Comparison of ENCODE assay signal across 1 cellular context in genomic region chr2:171687287-171688128, GRCh38.
A peak's percentile ranks its signal among the peaks of the same experiment; 100 is the strongest.
TF ChIP-seq lines count a peak whose summit lies in the region.

TSS of gene DYNC1I2 (plus strand) at chr2:171687469. CDS start at chr2:171690156, 2,687 bp downstream.

TF ChIP-seq in K562, 482 proteins besides CTCF, POLR2A, EP300 and RAD21 (continued from another document and continues in another):
- TF ChIP-seq THAP7 (CRISPR knock-in tag; IDR thresholded peaks at IDR 0.05) (peak; percentile 72; the same call in 1 of the 2 replicates), JUNB (CRISPR knock-in tag; conservative IDR thresholded peaks at IDR 0.05) (no peak), NFYB (IDR thresholded peaks at IDR 0.05; ENCODE audit: extremely low read depth, insufficient read length) (no peak), CREB1 (IDR thresholded peaks at IDR 0.05) (peak; percentile 92), CREB1 (CRISPR knock-in tag; IDR thresholded peaks at IDR 0.05) (peak; percentile 80), NELFE (IDR thresholded peaks at IDR 0.05; ENCODE audit: insufficient read depth, insufficient read length) (no peak), CCNT2 (IDR thresholded peaks at IDR 0.05; ENCODE audit: borderline replicate concordance, extremely low read depth, insufficient read length, low read depth, low read length) (no peak), ZNF143 (CRISPR knock-in tag; IDR thresholded peaks at IDR 0.05) (peak; percentile 97), KAT7 (CRISPR knock-in tag; IDR thresholded peaks at IDR 0.05; ENCODE audit: borderline replicate concordance) (no peak), ZNF507 (tag; conservative IDR thresholded peaks at IDR 0.05) (no peak), BRF1 (IDR thresholded peaks at IDR 0.05; ENCODE audit: borderline replicate concordance, extremely low read depth, insufficient read length) (no peak), KDM1A (IDR thresholded peaks at IDR 0.05) (no peak), ZBTB43 (CRISPR knock-in tag; IDR thresholded peaks at IDR 0.05) (0 out of 2 replicates have a peak, but pooled peaks have one; percentile 39), TAF9B (IDR thresholded peaks at IDR 0.05; ENCODE audit: partially characterized antibody) (peak; percentile 67), RAD51 (IDR thresholded peaks at IDR 0.05; ENCODE audit: borderline replicate concordance, low read depth) (peak; percentile 43; the same call in 1 of the 2 replicates), ZNF12 (CRISPR knock-in tag; IDR thresholded peaks at IDR 0.05) (peak; percentile 62; the same call in 1 of the 2 replicates), ZFPM2 (CRISPR knock-in tag; IDR thresholded peaks at IDR 0.05) (no peak), CEBPB (tag; IDR thresholded peaks at IDR 0.05) (no peak), ZHX1 (conservative IDR thresholded peaks at IDR 0.05; ENCODE audit: low read length) (peak; percentile 75; the same call in 1 of the 2 replicates), ZNF384 (IDR thresholded peaks at IDR 0.05; ENCODE audit: low read depth, low read length) (no peak), ZNF316 (IDR thresholded peaks at IDR 0.05) (no peak), KHSRP (IDR thresholded peaks at IDR 0.05) (no peak), ZNF23 (CRISPR knock-in tag; IDR thresholded peaks at IDR 0.05) (no peak), HMGXB4 (CRISPR knock-in tag; IDR thresholded peaks at IDR 0.05) (peak; percentile 76), BRF2 (IDR thresholded peaks at IDR 0.05; ENCODE audit: borderline replicate concordance, insufficient read depth, insufficient read length) (no peak), NUFIP1 (IDR thresholded peaks at IDR 0.05; ENCODE audit: partially characterized antibody) (no peak), POLR2B (IDR thresholded peaks at IDR 0.05; ENCODE audit: low read depth, partially characterized antibody) (peak; percentile 82), TARDBP (IDR thresholded peaks at IDR 0.05) (peak; percentile 79), RHOXF2B (CRISPR knock-in tag; conservative IDR thresholded peaks at IDR 0.05) (no peak), MYC (IDR thresholded peaks at IDR 0.05; ENCODE audit: low read depth, low read length) (peak; percentile 55), MYC (CRISPR knock-in tag; IDR thresholded peaks at IDR 0.05; ENCODE audit: borderline replicate concordance, low read depth) (0 out of 2 replicates have a peak, but pooled peaks have one; percentile 41), GABPA (tag; conservative IDR thresholded peaks at IDR 0.05; ENCODE audit: low read depth) (peak; percentile 89), TFAP4 (CRISPR knock-in tag; IDR thresholded peaks at IDR 0.05; ENCODE audit: borderline replicate concordance) (peak; percentile 93), CC2D1A (IDR thresholded peaks at IDR 0.05) (peak; percentile 66; the same call in 1 of the 2 replicates), ZNF778 (CRISPR knock-in tag; IDR thresholded peaks at IDR 0.05) (no peak), MTA1 (IDR thresholded peaks at IDR 0.05; ENCODE audit: borderline replicate concordance) (peak; percentile 10; the same call in 1 of the 2 replicates)
- TF ChIP-seq, protein P1, sequence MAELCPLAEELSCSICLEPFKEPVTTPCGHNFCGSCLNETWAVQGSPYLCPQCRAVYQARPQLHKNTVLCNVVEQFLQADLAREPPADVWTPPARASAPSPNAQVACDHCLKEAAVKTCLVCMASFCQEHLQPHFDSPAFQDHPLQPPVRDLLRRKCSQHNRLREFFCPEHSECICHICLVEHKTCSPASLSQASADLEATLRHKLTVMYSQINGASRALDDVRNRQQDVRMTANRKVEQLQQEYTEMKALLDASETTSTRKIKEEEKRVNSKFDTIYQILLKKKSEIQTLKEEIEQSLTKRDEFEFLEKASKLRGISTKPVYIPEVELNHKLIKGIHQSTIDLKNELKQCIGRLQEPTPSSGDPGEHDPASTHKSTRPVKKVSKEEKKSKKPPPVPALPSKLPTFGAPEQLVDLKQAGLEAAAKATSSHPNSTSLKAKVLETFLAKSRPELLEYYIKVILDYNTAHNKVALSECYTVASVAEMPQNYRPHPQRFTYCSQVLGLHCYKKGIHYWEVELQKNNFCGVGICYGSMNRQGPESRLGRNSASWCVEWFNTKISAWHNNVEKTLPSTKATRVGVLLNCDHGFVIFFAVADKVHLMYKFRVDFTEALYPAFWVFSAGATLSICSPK (IDR thresholded peaks at IDR 0.05; ENCODE audit: borderline replicate concordance), result no peak
- TF ChIP-seq, protein P2, sequence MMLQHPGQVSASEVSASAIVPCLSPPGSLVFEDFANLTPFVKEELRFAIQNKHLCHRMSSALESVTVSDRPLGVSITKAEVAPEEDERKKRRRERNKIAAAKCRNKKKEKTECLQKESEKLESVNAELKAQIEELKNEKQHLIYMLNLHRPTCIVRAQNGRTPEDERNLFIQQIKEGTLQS (IDR thresholded peaks at IDR 0.05), result peak; percentile 96
- TF ChIP-seq, protein P2 (CRISPR knock-in tag; conservative IDR thresholded peaks at IDR 0.05), result peak; percentile 91
- TF ChIP-seq, protein P3, sequence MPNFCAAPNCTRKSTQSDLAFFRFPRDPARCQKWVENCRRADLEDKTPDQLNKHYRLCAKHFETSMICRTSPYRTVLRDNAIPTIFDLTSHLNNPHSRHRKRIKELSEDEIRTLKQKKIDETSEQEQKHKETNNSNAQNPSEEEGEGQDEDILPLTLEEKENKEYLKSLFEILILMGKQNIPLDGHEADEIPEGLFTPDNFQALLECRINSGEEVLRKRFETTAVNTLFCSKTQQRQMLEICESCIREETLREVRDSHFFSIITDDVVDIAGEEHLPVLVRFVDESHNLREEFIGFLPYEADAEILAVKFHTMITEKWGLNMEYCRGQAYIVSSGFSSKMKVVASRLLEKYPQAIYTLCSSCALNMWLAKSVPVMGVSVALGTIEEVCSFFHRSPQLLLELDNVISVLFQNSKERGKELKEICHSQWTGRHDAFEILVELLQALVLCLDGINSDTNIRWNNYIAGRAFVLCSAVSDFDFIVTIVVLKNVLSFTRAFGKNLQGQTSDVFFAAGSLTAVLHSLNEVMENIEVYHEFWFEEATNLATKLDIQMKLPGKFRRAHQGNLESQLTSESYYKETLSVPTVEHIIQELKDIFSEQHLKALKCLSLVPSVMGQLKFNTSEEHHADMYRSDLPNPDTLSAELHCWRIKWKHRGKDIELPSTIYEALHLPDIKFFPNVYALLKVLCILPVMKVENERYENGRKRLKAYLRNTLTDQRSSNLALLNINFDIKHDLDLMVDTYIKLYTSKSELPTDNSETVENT (CRISPR knock-in tag; IDR thresholded peaks at IDR 0.05), result no peak
- TF ChIP-seq, protein P4, sequence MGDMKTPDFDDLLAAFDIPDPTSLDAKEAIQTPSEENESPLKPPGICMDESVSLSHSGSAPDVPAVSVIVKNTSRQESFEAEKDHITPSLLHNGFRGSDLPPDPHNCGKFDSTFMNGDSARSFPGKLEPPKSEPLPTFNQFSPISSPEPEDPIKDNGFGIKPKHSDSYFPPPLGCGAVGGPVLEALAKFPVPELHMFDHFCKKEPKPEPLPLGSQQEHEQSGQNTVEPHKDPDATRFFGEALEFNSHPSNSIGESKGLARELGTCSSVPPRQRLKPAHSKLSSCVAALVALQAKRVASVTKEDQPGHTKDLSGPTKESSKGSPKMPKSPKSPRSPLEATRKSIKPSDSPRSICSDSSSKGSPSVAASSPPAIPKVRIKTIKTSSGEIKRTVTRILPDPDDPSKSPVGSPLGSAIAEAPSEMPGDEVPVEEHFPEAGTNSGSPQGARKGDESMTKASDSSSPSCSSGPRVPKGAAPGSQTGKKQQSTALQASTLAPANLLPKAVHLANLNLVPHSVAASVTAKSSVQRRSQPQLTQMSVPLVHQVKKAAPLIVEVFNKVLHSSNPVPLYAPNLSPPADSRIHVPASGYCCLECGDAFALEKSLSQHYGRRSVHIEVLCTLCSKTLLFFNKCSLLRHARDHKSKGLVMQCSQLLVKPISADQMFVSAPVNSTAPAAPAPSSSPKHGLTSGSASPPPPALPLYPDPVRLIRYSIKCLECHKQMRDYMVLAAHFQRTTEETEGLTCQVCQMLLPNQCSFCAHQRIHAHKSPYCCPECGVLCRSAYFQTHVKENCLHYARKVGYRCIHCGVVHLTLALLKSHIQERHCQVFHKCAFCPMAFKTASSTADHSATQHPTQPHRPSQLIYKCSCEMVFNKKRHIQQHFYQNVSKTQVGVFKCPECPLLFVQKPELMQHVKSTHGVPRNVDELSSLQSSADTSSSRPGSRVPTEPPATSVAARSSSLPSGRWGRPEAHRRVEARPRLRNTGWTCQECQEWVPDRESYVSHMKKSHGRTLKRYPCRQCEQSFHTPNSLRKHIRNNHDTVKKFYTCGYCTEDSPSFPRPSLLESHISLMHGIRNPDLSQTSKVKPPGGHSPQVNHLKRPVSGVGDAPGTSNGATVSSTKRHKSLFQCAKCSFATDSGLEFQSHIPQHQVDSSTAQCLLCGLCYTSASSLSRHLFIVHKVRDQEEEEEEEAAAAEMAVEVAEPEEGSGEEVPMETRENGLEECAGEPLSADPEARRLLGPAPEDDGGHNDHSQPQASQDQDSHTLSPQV (IDR thresholded peaks at IDR 0.05), result peak; percentile 89; the same call in 1 of the 2 replicates
- TF ChIP-seq, protein P5, sequence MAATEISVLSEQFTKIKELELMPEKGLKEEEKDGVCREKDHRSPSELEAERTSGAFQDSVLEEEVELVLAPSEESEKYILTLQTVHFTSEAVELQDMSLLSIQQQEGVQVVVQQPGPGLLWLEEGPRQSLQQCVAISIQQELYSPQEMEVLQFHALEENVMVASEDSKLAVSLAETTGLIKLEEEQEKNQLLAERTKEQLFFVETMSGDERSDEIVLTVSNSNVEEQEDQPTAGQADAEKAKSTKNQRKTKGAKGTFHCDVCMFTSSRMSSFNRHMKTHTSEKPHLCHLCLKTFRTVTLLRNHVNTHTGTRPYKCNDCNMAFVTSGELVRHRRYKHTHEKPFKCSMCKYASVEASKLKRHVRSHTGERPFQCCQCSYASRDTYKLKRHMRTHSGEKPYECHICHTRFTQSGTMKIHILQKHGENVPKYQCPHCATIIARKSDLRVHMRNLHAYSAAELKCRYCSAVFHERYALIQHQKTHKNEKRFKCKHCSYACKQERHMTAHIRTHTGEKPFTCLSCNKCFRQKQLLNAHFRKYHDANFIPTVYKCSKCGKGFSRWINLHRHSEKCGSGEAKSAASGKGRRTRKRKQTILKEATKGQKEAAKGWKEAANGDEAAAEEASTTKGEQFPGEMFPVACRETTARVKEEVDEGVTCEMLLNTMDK (IDR thresholded peaks at IDR 0.05; ENCODE audit: borderline replicate concordance, insufficient read depth, low read depth, low read length, poor library complexity, severe bottlenecking), result no peak
